ENCODE assay signal across 1 cellular context in the genomic region with DNA sequence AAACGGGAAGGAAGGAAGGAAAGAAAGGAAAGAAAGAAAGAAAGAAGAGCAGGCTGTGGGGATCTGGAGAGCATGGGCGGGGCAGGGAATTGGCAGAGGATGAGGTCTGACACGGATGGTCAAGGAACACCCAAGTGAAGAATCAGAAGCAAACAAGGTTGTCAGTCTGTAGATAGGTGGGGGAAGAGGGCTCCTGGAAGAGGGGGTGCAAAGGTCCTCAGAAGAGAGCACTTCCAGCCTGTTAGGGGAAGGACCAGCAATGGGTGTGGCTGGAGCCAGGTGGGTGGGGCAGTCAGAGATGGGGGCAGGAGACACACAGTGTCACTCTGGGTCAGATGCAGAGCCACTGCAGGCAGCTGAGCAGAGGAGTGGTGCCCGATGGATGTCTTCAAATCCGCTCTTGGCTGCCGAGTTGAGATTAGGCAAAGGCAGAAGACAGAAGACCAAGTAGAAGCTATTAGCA.
TF ChIP-seq lines count a peak whose summit lies in the region.

No MANE protein-coding gene starts in this region.

TF ChIP-seq in K562, 482 proteins besides CTCF, POLR2A, EP300 and RAD21 (continued from another document):
- 0 out of 2 replicates have a peak, but pooled peaks have one; percentile 22 for TF ChIP-seq KLF6 (CRISPR knock-in tag; IDR thresholded peaks at IDR 0.05; ENCODE audit: borderline replicate concordance)
- 0 out of 2 replicates have a peak, but pooled peaks have one; percentile 8 for TF ChIP-seq ELF4 (CRISPR knock-in tag; IDR thresholded peaks at IDR 0.05)
- TF ChIP-seq CBFA2T3 (IDR thresholded peaks at IDR 0.05): peak; percentile 92
- TF ChIP-seq KDM1A (IDR thresholded peaks at IDR 0.05): peak; percentile 77 to 88
- TF ChIP-seq, protein P1, sequence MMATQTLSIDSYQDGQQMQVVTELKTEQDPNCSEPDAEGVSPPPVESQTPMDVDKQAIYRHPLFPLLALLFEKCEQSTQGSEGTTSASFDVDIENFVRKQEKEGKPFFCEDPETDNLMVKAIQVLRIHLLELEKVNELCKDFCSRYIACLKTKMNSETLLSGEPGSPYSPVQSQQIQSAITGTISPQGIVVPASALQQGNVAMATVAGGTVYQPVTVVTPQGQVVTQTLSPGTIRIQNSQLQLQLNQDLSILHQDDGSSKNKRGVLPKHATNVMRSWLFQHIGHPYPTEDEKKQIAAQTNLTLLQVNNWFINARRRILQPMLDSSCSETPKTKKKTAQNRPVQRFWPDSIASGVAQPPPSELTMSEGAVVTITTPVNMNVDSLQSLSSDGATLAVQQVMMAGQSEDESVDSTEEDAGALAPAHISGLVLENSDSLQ (IDR thresholded peaks at IDR 0.05): peak; percentile 87
- TF ChIP-seq, protein P2, sequence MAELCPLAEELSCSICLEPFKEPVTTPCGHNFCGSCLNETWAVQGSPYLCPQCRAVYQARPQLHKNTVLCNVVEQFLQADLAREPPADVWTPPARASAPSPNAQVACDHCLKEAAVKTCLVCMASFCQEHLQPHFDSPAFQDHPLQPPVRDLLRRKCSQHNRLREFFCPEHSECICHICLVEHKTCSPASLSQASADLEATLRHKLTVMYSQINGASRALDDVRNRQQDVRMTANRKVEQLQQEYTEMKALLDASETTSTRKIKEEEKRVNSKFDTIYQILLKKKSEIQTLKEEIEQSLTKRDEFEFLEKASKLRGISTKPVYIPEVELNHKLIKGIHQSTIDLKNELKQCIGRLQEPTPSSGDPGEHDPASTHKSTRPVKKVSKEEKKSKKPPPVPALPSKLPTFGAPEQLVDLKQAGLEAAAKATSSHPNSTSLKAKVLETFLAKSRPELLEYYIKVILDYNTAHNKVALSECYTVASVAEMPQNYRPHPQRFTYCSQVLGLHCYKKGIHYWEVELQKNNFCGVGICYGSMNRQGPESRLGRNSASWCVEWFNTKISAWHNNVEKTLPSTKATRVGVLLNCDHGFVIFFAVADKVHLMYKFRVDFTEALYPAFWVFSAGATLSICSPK (IDR thresholded peaks at IDR 0.05; ENCODE audit: borderline replicate concordance): 0 out of 2 replicates have a peak, but pooled peaks have one; percentile 24
- peak; percentile 32; the same call in 1 of the 2 replicates for TF ChIP-seq VEZF1 (CRISPR knock-in tag; IDR thresholded peaks at IDR 0.05)
- TF ChIP-seq EGR1 (conservative IDR thresholded peaks at IDR 0.05): peak; percentile 40; the same call in 1 of the 2 replicates
- no peak for TF ChIP-seq ZNF655 (CRISPR knock-in tag; IDR thresholded peaks at IDR 0.05)
- TF ChIP-seq TRIM24 (IDR thresholded peaks at IDR 0.05): peak; percentile 30; a peak in 1 of 4 replicates
- no peak for TF ChIP-seq RFX5 (IDR thresholded peaks at IDR 0.05; ENCODE audit: low read depth, low read length)
- peak; percentile 83 for TF ChIP-seq HBP1 (CRISPR knock-in tag; IDR thresholded peaks at IDR 0.05)
- peak; percentile 81 for TF ChIP-seq TCF3 (CRISPR knock-in tag; IDR thresholded peaks at IDR 0.05)
- TF ChIP-seq, protein P3, sequence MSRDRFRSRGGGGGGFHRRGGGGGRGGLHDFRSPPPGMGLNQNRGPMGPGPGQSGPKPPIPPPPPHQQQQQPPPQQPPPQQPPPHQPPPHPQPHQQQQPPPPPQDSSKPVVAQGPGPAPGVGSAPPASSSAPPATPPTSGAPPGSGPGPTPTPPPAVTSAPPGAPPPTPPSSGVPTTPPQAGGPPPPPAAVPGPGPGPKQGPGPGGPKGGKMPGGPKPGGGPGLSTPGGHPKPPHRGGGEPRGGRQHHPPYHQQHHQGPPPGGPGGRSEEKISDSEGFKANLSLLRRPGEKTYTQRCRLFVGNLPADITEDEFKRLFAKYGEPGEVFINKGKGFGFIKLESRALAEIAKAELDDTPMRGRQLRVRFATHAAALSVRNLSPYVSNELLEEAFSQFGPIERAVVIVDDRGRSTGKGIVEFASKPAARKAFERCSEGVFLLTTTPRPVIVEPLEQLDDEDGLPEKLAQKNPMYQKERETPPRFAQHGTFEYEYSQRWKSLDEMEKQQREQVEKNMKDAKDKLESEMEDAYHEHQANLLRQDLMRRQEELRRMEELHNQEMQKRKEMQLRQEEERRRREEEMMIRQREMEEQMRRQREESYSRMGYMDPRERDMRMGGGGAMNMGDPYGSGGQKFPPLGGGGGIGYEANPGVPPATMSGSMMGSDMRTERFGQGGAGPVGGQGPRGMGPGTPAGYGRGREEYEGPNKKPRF (IDR thresholded peaks at IDR 0.05; ENCODE audit: low read depth, low read length): no peak
- TF ChIP-seq SOX6 (IDR thresholded peaks at IDR 0.05): peak; percentile 42
- TF ChIP-seq E4F1 (CRISPR knock-in tag; IDR thresholded peaks at IDR 0.05; ENCODE audit: borderline replicate concordance): no peak
- TF ChIP-seq DMBX1 (CRISPR knock-in tag; IDR thresholded peaks at IDR 0.05; ENCODE audit: borderline replicate concordance): 0 out of 2 replicates have a peak, but pooled peaks have one; percentile 14
- TF ChIP-seq PBX2 (CRISPR knock-in tag; IDR thresholded peaks at IDR 0.05; ENCODE audit: low read depth): no peak
- 0 out of 2 replicates have a peak, but pooled peaks have one; percentile 22 for TF ChIP-seq PBX2 (tag; conservative IDR thresholded peaks at IDR 0.05; ENCODE audit: low read depth)
- no peak for TF ChIP-seq MCM7 (IDR thresholded peaks at IDR 0.05)
- TF ChIP-seq CTBP1 (IDR thresholded peaks at IDR 0.05; ENCODE audit: borderline replicate concordance): peak; percentile 98
